In genomic region chr5:142860291-142860690, GRCh38 we compare ENCODE assay signal across 1 cellular context.
TF ChIP-seq lines count a peak whose summit lies in the region.

No MANE protein-coding gene starts in this region.

TF ChIP-seq in HepG2, 621 proteins besides CTCF, POLR2A, EP300 and RAD21 (continued from another document):
- TF ChIP-seq, protein P1, sequence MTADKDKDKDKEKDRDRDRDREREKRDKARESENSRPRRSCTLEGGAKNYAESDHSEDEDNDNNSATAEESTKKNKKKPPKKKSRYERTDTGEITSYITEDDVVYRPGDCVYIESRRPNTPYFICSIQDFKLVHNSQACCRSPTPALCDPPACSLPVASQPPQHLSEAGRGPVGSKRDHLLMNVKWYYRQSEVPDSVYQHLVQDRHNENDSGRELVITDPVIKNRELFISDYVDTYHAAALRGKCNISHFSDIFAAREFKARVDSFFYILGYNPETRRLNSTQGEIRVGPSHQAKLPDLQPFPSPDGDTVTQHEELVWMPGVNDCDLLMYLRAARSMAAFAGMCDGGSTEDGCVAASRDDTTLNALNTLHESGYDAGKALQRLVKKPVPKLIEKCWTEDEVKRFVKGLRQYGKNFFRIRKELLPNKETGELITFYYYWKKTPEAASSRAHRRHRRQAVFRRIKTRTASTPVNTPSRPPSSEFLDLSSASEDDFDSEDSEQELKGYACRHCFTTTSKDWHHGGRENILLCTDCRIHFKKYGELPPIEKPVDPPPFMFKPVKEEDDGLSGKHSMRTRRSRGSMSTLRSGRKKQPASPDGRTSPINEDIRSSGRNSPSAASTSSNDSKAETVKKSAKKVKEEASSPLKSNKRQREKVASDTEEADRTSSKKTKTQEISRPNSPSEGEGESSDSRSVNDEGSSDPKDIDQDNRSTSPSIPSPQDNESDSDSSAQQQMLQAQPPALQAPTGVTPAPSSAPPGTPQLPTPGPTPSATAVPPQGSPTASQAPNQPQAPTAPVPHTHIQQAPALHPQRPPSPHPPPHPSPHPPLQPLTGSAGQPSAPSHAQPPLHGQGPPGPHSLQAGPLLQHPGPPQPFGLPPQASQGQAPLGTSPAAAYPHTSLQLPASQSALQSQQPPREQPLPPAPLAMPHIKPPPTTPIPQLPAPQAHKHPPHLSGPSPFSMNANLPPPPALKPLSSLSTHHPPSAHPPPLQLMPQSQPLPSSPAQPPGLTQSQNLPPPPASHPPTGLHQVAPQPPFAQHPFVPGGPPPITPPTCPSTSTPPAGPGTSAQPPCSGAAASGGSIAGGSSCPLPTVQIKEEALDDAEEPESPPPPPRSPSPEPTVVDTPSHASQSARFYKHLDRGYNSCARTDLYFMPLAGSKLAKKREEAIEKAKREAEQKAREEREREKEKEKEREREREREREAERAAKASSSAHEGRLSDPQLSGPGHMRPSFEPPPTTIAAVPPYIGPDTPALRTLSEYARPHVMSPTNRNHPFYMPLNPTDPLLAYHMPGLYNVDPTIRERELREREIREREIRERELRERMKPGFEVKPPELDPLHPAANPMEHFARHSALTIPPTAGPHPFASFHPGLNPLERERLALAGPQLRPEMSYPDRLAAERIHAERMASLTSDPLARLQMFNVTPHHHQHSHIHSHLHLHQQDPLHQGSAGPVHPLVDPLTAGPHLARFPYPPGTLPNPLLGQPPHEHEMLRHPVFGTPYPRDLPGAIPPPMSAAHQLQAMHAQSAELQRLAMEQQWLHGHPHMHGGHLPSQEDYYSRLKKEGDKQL (CRISPR knock-in tag; IDR thresholded peaks at IDR 0.05; ENCODE audit: low read depth): no peak
- TF ChIP-seq SIX1 (CRISPR knock-in tag; IDR thresholded peaks at IDR 0.05; ENCODE audit: borderline replicate concordance): no peak
- TF ChIP-seq ZNF513 (CRISPR knock-in tag; conservative IDR thresholded peaks at IDR 0.05): no peak
- TF ChIP-seq ZFP36L1 (CRISPR knock-in tag; IDR thresholded peaks at IDR 0.05): no peak
- no peak for TF ChIP-seq HOXA7 (CRISPR knock-in tag; IDR thresholded peaks at IDR 0.05)
- no peak for TF ChIP-seq ETV6 (CRISPR knock-in tag; conservative IDR thresholded peaks at IDR 0.05)
- no peak for TF ChIP-seq POGZ (CRISPR knock-in tag; IDR thresholded peaks at IDR 0.05)
- TF ChIP-seq FLYWCH1 (CRISPR knock-in tag; IDR thresholded peaks at IDR 0.05): no peak
- no peak for TF ChIP-seq NR3C1 (CRISPR knock-in tag; IDR thresholded peaks at IDR 0.05)
- TF ChIP-seq ATF7-NPFF (CRISPR knock-in tag; IDR thresholded peaks at IDR 0.05; ENCODE audit: low read depth): no peak
- TF ChIP-seq HNRNPLL (IDR thresholded peaks at IDR 0.05; ENCODE audit: low read depth, low read length, poor library complexity, severe bottlenecking): no peak
- no peak for TF ChIP-seq ZNF562 (CRISPR knock-in tag; IDR thresholded peaks at IDR 0.05; ENCODE audit: borderline replicate concordance)
- no peak for TF ChIP-seq ZNF333 (CRISPR knock-in tag; IDR thresholded peaks at IDR 0.05; ENCODE audit: borderline replicate concordance)
- TF ChIP-seq, protein P2, sequence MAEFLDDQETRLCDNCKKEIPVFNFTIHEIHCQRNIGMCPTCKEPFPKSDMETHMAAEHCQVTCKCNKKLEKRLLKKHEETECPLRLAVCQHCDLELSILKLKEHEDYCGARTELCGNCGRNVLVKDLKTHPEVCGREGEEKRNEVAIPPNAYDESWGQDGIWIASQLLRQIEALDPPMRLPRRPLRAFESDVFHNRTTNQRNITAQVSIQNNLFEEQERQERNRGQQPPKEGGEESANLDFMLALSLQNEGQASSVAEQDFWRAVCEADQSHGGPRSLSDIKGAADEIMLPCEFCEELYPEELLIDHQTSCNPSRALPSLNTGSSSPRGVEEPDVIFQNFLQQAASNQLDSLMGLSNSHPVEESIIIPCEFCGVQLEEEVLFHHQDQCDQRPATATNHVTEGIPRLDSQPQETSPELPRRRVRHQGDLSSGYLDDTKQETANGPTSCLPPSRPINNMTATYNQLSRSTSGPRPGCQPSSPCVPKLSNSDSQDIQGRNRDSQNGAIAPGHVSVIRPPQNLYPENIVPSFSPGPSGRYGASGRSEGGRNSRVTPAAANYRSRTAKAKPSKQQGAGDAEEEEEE (CRISPR knock-in tag; IDR thresholded peaks at IDR 0.05; ENCODE audit: borderline replicate concordance): no peak
- no peak for TF ChIP-seq TARDBP (CRISPR knock-in tag; IDR thresholded peaks at IDR 0.05)
TF ChIP-seq in HepG2: peak in this region for 0.
